In the genomic region with DNA sequence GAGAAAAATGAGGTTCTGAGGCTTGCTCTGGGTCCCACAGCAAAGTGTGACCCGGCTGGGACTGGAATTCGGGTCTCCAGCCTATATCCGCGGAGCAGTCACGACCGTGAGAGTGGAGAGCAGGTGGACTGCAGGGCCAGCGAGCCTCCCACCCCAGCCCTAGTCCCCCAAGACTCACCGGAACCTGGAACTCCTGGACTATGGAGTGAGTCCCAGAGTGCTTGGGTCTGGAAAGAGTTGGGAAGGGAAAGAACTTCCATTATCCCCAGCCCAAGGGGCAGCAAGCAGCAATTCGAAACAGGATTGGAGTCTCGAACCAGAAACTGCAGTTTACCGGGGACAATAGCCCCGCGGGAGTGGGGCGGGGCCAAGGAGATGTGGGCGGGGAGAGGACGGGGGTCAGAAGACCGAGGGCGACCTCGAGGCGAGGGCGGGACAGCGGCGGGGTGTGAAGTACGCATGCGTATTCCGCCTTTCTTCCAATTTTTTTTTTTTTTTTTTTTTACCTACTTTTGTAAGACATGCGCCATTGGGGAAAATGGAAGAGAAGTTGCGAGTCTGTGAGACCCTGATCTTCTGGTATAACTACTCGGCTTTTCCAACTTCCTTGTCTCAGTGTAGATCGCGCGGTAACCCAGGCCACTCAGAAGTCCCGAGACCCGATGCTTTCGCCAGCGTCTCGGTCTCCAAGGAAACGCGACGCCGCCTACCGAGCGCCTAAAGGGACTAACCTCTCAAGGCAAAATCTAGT, we compare ENCODE assay signal across 8 cellular contexts. TPM values are rescaled to one million over a fixed set of nuclear protein-coding genes. Genes with fewer than 3 reads are reported as not detected.
DNase-seq lines count a peak whose midpoint lies in the region; ATAC-seq and TF ChIP-seq lines count a peak whose summit lies in the region.

A gene with protein sequence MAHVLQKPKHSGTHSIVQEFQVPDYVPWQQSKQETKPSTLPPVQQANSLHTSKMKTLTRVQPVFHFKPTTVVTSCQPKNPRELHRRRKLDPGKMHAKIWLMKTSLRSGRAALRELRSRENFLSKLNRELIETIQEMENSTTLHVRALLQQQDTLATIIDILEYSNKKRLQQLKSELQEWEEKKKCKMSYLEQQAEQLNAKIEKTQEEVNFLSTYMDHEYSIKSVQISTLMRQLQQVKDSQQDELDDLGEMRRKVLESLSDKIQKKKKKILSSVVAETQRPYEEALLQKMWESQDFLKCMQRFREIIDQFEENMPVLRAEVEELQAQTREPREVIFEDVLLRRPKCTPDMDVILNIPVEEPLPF (minus strand): TSS at position 670 of the 751 bp plus-strand sequence. CDS start 140 bp downstream, at position 530.

- H3K4me1 ChIP-seq in endodermal cell (ENCODE audit: control insufficient read depth, insufficient read depth, low read length) = no peaks in the 10 kb centered on the region
- peaks cover 21% of the 10 kb centered on the region for H3K4me1 ChIP-seq in mesodermal cell (ENCODE audit: control insufficient read depth, insufficient read depth, low read length, poor library complexity, severe bottlenecking)

- no peak within 1 kb of the TSS for H3K27ac Mint-ChIP-seq in endodermal cell

- WGBS in endodermal cell (ENCODE audit: insufficient coverage in 1 of 2, insufficient read length in 1 of 2), 2 experiments = 1 to 4% methylated on average over 4 to 35 of the region's 43 CpGs
- 1 to 2% methylated on average over 22 to 28 of the region's 43 CpGs for WGBS in mesodermal cell (ENCODE audit: insufficient coverage in 2 of 2), 2 experiments

- peaks cover 5% of the 10 kb centered on the region for H3K4me1 Mint-ChIP-seq in endodermal cell

- no peaks in the 10 kb centered on the region for H3K9me3 ChIP-seq in endodermal cell (ENCODE audit: control insufficient read depth, low read length)
- peaks cover 6% of the 10 kb centered on the region for H3K9me3 ChIP-seq in mesodermal cell (ENCODE audit: control insufficient read depth, low read length)

- H3K9me3 Mint-ChIP-seq in endodermal cell = no peaks in the 10 kb centered on the region

- DNase-seq in COLO829 (ENCODE audit: low spot score) = peak; percentile 100
- peak; percentile 97 for DNase-seq in HT-29 (ENCODE audit: low spot score)
- DNase-seq in NOMO-1 treated with DMSO at 0.1 percent for 48 hours (lab: John Stamatoyannopoulos, UW; ENCODE audit: unreplicated experiment) = peak; percentile 89
- peak; percentile 65 to 70 (median 66) for DNase-seq in activated CD8-positive, alpha-beta memory T cell treated with anti-CD3 and anti-CD28 coated beads for 48 hours (ENCODE audit: low read depth in 2 of 3, low spot score in 2 of 3)
- DNase-seq in endodermal cell = peak; percentile 96
- peak; percentile 67 for DNase-seq in stimulated activated CD8-positive, alpha-beta memory T cell treated with anti-CD3 and anti-CD28 coated beads, Interleukin-15, amount 100 ng/mL, for 24 hours (ENCODE audit: low read depth)

- H3K36me3 ChIP-seq in endodermal cell (ENCODE audit: control insufficient read depth, insufficient read depth, low read length) = no peaks in the 10 kb centered on the region
- peaks cover 34% of the 10 kb centered on the region for H3K36me3 ChIP-seq in mesodermal cell (ENCODE audit: control insufficient read depth, insufficient read depth, low read length)

- no peaks in the 10 kb centered on the region for H3K27me3 ChIP-seq in endodermal cell (ENCODE audit: control insufficient read depth, insufficient read depth, low read length, poor library complexity, severe bottlenecking)

- peak within 1 kb of the TSS; percentile 75 for H3K9ac ChIP-seq in endodermal cell (ENCODE audit: extremely low read depth, low read length, poor library complexity, severe bottlenecking)

- peak; percentile 66 for TF ChIP-seq CTCF in endodermal cell (conservative IDR thresholded peaks at IDR 0.05)

- H3K27ac ChIP-seq in endodermal cell (ENCODE audit: low read depth, low read length) (peak within 1 kb of the TSS; percentile 78), mesodermal cell (ENCODE audit: low read depth, low read length, severe bottlenecking) (peak within 1 kb of the TSS; percentile 93)

- H3K4me3 ChIP-seq in endodermal cell (ENCODE audit: low read length) (peak within 1 kb of the TSS; percentile 95), mesodermal cell (ENCODE audit: extremely low read depth, insufficient read depth, low read length, poor library complexity, severe bottlenecking) (peak within 1 kb of the TSS; percentile 87)

- H3K36me3 Mint-ChIP-seq in endodermal cell (ENCODE audit: low read depth) = peaks cover 14% of the 10 kb centered on the region

- peak; percentile 41 for ATAC-seq in GM19468 (IDR thresholded peaks at IDR 0.05; ENCODE audit: extremely low read depth, unreplicated experiment)

- no peak within 1 kb of the TSS for H3K4me3 Mint-ChIP-seq in endodermal cell

- H3K27me3 Mint-ChIP-seq in endodermal cell (ENCODE audit: insufficient read depth) = peaks cover 26% of the 10 kb centered on the region

RNA-seq across cellular contexts. Expression of the gene that starts here (rescaled TPM):
- 0.08 and 1.5 TPM in 2 replicates for total RNA-seq in HT-29 (2014; rRNA removed; shearing (Covaris generic))
- total RNA-seq in endodermal cell = 10 to 100 TPM; 21.8 to 29.4 TPM
- polyA plus RNA-seq in endodermal cell (2013, experiment 1 of 2) = 42.1 TPM
- polyA plus RNA-seq in endodermal cell (2013, experiment 2 of 2) = 32.5 TPM
- polyA plus RNA-seq in mesodermal cell (2013, experiment 1 of 2) = 38.1 TPM
- polyA plus RNA-seq in mesodermal cell (2013, experiment 2 of 2) = 33.5 TPM

Comparison
In these comparisons a context has a peak if more than half of its experiments do, and no peak if none do; other contexts are left out.
1. Peak in every context shown above with its lines: DNase-seq, ATAC-seq, H3K4me3 ChIP-seq and H3K27ac ChIP-seq.